ENCODE assay signal across 1 cellular context in the genomic region with DNA sequence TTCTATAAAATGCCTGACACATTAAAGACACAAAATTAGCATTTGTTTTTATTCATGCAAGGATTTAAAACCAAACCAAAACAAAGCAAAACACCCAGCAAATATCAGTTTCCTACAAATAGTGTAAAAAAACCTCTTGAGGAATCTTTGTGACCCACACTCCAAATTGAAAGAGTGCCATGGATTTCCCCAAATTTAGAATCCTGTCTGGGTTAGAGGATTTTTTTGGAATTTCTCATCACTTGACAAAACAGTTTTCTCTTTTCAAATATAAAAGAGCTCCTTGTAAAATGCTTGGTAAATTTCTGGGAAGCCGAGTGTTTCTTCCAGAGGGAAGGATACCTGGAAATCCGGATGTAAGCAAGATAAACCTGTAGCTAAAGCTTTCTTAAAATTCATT.
TF ChIP-seq lines count a peak whose summit lies in the region.

No MANE protein-coding gene starts in this region.

TF ChIP-seq in HepG2, 621 proteins besides CTCF, POLR2A, EP300 and RAD21:
- TF ChIP-seq, protein P1, sequence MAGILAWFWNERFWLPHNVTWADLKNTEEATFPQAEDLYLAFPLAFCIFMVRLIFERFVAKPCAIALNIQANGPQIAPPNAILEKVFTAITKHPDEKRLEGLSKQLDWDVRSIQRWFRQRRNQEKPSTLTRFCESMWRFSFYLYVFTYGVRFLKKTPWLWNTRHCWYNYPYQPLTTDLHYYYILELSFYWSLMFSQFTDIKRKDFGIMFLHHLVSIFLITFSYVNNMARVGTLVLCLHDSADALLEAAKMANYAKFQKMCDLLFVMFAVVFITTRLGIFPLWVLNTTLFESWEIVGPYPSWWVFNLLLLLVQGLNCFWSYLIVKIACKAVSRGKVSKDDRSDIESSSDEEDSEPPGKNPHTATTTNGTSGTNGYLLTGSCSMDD (CRISPR knock-in tag; IDR thresholded peaks at IDR 0.05), result no peak
- TF ChIP-seq ZNF816 (CRISPR knock-in tag; IDR thresholded peaks at IDR 0.05; ENCODE audit: borderline replicate concordance), result 0 out of 2 replicates have a peak, but pooled peaks have one; percentile 53
- no peak for TF ChIP-seq ISX (CRISPR knock-in tag; conservative IDR thresholded peaks at IDR 0.05)
- TF ChIP-seq, protein P2, sequence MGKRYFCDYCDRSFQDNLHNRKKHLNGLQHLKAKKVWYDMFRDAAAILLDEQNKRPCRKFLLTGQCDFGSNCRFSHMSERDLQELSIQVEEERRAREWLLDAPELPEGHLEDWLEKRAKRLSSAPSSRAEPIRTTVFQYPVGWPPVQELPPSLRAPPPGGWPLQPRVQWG (CRISPR knock-in tag; IDR thresholded peaks at IDR 0.05; ENCODE audit: borderline replicate concordance, low read depth), result no peak
- no peak for TF ChIP-seq ONECUT2 (CRISPR knock-in tag; IDR thresholded peaks at IDR 0.05)
- no peak for TF ChIP-seq NONO (IDR thresholded peaks at IDR 0.05)
- no peak for TF ChIP-seq NONO (CRISPR knock-in tag; conservative IDR thresholded peaks at IDR 0.05)
